1 cellular context compared by ENCODE assay signal in the genomic region with DNA sequence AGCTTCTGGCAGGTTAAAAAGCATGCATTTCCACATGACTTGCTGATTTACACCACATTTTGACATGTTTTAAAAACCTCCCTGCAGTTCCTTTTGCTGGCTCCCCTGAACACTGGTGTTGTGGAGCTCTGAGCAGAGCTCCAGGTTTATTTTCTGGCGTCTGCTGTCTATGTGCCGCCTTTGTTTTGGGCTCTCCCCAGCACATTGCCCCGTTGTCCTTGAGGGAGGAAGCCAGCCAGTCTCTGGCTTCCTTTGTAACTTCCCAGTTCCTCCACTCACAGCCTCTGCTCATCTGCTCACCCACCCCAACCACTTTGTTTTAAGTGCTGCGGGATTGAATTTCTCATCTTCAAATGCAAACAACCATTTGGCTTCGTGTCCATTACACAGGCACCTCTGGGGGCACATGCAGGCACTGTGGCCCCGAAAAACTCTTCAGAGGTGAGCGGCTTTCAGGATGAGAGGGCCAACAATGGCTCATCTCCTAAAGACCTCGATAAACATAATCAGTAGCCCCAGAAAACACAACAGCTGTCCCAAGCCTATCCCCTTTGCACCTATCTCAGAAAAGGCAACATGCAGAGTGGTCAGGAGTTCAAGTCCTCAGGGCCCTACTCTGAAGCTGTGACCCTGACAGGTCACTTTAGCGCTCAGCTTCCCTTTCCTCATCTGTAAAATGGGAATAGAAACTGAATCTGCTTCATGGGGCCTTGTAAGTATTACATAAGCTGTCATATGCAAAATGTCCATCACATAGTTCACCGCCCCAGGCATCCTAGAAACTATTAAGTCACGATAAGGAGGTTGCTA.
TF ChIP-seq lines count a peak whose summit lies in the region.

No MANE protein-coding gene starts in this region.

TF ChIP-seq in HEK293, 187 proteins besides CTCF, POLR2A, EP300 and RAD21 (continued from another document):
- TF ChIP-seq ZNF558 (tag by site-specific recombination; IDR thresholded peaks at IDR 0.05), result no peak
- peak; percentile 47; the same call in 1 of the 2 replicates for TF ChIP-seq ZNF664 (tag by site-specific recombination; IDR thresholded peaks at IDR 0.05)
- TF ChIP-seq ZBTB44 (tag by site-specific recombination; IDR thresholded peaks at IDR 0.05), result no peak
- TF ChIP-seq ZNF174 (tag by site-specific recombination; IDR thresholded peaks at IDR 0.05), result no peak
- no peak for TF ChIP-seq ZNF670 (tag by site-specific recombination; IDR thresholded peaks at IDR 0.05; ENCODE audit: low read depth)
- peak; percentile 87; the same call in 1 of the 2 replicates for TF ChIP-seq ZSCAN30 (tag by site-specific recombination; IDR thresholded peaks at IDR 0.05)
- TF ChIP-seq ZNF777 (tag by site-specific recombination; IDR thresholded peaks at IDR 0.05; ENCODE audit: borderline replicate concordance), result no peak
- no peak for TF ChIP-seq ZNF23 (tag by site-specific recombination; IDR thresholded peaks at IDR 0.05; ENCODE audit: borderline replicate concordance)
- no peak for TF ChIP-seq ZNF555 (tag by site-specific recombination; conservative IDR thresholded peaks at IDR 0.05)
- TF ChIP-seq MZF1 (tag by site-specific recombination; IDR thresholded peaks at IDR 0.05; ENCODE audit: borderline replicate concordance), result 0 out of 2 replicates have a peak, but pooled peaks have one; percentile 9
- peak; percentile 60; the same call in 1 of the 2 replicates for TF ChIP-seq PRDM4 (tag by site-specific recombination; IDR thresholded peaks at IDR 0.05)
- TF ChIP-seq ZNF37A (tag by site-specific recombination; IDR thresholded peaks at IDR 0.05), result no peak
- TF ChIP-seq ZNF830 (tag by site-specific recombination; IDR thresholded peaks at IDR 0.05; ENCODE audit: low read depth), result no peak
- TF ChIP-seq ZNF335 (tag by site-specific recombination; conservative IDR thresholded peaks at IDR 0.05), result peak; percentile 98
- TF ChIP-seq ZNF571 (tag by site-specific recombination; IDR thresholded peaks at IDR 0.05), result no peak
- TF ChIP-seq ZNF350 (tag by site-specific recombination; IDR thresholded peaks at IDR 0.05), result no peak
- no peak for TF ChIP-seq ZNF26 (tag by site-specific recombination; IDR thresholded peaks at IDR 0.05)
- no peak for TF ChIP-seq ZNF391 (tag by site-specific recombination; IDR thresholded peaks at IDR 0.05; ENCODE audit: borderline replicate concordance, low read depth)
- TF ChIP-seq RBAK (tag by site-specific recombination; IDR thresholded peaks at IDR 0.05), result no peak
- TF ChIP-seq ZNF48 (tag by site-specific recombination; IDR thresholded peaks at IDR 0.05), result no peak
- TF ChIP-seq ZNF394 (tag by site-specific recombination; IDR thresholded peaks at IDR 0.05; ENCODE audit: borderline replicate concordance), result no peak
- TF ChIP-seq, protein P1, sequence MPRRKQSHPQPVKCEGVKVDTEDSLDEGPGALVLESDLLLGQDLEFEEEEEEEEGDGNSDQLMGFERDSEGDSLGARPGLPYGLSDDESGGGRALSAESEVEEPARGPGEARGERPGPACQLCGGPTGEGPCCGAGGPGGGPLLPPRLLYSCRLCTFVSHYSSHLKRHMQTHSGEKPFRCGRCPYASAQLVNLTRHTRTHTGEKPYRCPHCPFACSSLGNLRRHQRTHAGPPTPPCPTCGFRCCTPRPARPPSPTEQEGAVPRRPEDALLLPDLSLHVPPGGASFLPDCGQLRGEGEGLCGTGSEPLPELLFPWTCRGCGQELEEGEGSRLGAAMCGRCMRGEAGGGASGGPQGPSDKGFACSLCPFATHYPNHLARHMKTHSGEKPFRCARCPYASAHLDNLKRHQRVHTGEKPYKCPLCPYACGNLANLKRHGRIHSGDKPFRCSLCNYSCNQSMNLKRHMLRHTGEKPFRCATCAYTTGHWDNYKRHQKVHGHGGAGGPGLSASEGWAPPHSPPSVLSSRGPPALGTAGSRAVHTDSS (tag by site-specific recombination; IDR thresholded peaks at IDR 0.05), result no peak
- TF ChIP-seq, protein P2, sequence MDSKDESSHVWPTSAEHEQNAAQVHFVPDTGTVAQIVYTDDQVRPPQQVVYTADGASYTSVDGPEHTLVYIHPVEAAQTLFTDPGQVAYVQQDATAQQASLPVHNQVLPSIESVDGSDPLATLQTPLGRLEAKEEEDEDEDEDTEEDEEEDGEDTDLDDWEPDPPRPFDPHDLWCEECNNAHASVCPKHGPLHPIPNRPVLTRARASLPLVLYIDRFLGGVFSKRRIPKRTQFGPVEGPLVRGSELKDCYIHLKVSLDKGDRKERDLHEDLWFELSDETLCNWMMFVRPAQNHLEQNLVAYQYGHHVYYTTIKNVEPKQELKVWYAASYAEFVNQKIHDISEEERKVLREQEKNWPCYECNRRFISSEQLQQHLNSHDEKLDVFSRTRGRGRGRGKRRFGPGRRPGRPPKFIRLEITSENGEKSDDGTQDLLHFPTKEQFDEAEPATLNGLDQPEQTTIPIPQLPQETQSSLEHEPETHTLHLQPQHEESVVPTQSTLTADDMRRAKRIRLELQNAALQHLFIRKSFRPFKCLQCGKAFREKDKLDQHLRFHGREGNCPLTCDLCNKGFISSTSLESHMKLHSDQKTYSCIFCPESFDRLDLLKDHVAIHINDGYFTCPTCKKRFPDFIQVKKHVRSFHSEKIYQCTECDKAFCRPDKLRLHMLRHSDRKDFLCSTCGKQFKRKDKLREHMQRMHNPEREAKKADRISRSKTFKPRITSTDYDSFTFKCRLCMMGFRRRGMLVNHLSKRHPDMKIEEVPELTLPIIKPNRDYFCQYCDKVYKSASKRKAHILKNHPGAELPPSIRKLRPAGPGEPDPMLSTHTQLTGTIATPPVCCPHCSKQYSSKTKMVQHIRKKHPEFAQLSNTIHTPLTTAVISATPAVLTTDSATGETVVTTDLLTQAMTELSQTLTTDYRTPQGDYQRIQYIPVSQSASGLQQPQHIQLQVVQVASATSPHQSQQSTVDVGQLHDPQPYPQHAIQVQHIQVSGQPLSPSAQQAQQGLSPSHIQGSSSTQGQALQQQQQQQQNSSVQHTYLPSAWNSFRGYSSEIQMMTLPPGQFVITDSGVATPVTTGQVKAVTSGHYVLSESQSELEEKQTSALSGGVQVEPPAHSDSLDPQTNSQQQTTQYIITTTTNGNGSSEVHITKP (tag by site-specific recombination; IDR thresholded peaks at IDR 0.05), result peak; percentile 33; the same call in 1 of the 2 replicates
- no peak for TF ChIP-seq ZNF473 (tag by site-specific recombination; IDR thresholded peaks at IDR 0.05)
- TF ChIP-seq ZNF354C (tag by site-specific recombination; IDR thresholded peaks at IDR 0.05; ENCODE audit: borderline replicate concordance, low read depth), result no peak
- TF ChIP-seq SP7 (tag by site-specific recombination; IDR thresholded peaks at IDR 0.05), result no peak
- TF ChIP-seq ZNF416 (tag by site-specific recombination; IDR thresholded peaks at IDR 0.05), result no peak
- TF ChIP-seq GLIS2 (tag by site-specific recombination; IDR thresholded peaks at IDR 0.05), result no peak
- TF ChIP-seq ZNF341 (tag by site-specific recombination; IDR thresholded peaks at IDR 0.05; ENCODE audit: low read depth), result 0 out of 2 replicates have a peak, but pooled peaks have one; percentile 7
- TF ChIP-seq ZNF2 (tag by site-specific recombination; IDR thresholded peaks at IDR 0.05), result no peak
- TF ChIP-seq ZIC2 (tag by site-specific recombination; IDR thresholded peaks at IDR 0.05), result no peak
- no peak for TF ChIP-seq ZNF560 (tag by site-specific recombination; IDR thresholded peaks at IDR 0.05; ENCODE audit: borderline replicate concordance)
- no peak for TF ChIP-seq ZNF18 (tag by site-specific recombination; IDR thresholded peaks at IDR 0.05)
- no peak for TF ChIP-seq ZNF629 (tag by site-specific recombination; IDR thresholded peaks at IDR 0.05)
- no peak for TF ChIP-seq ZNF768 (tag by site-specific recombination; IDR thresholded peaks at IDR 0.05)
- peak; percentile 58 for TF ChIP-seq ZBTB8A (tag by site-specific recombination; IDR thresholded peaks at IDR 0.05)
- no peak for TF ChIP-seq ZBTB48 (tag by site-specific recombination; IDR thresholded peaks at IDR 0.05)
- no peak for TF ChIP-seq MEIS1 (CRISPR knock-in tag; IDR thresholded peaks at IDR 0.05; ENCODE audit: borderline replicate concordance)
- TF ChIP-seq SP2 (tag by site-specific recombination; IDR thresholded peaks at IDR 0.05), result 0 out of 2 replicates have a peak, but pooled peaks have one; percentile 13
- TF ChIP-seq, protein P3, sequence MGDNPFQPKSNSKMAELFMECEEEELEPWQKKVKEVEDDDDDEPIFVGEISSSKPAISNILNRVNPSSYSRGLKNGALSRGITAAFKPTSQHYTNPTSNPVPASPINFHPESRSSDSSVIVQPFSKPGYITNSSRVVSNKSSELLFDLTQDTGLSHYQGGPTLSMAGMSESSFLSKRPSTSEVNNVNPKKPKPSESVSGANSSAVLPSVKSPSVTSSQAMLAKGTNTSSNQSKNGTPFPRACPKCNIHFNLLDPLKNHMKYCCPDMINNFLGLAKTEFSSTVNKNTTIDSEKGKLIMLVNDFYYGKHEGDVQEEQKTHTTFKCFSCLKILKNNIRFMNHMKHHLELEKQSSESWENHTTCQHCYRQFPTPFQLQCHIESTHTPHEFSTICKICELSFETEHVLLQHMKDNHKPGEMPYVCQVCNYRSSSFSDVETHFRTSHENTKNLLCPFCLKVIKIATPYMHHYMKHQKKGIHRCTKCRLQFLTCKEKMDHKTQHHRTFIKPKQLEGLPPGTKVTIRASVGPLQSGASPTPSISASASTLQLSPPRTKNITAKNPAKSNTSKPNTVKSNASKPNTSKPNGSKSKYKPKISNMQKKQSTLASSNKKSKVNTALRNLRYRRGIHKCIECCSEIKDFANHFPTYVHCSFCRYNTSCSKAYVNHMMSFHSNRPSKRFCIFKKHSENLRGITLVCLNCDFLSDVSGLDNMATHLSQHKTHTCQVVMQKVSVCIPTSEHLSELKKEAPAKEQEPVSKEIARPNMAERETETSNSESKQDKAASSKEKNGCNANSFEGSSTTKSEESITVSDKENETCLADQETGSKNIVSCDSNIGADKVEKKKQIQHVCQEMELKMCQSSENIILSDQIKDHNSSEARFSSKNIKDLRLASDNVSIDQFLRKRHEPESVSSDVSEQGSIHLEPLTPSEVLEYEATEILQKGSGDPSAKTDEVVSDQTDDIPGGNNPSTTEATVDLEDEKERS (tag by site-specific recombination; IDR thresholded peaks at IDR 0.05), result no peak
- TF ChIP-seq EGR2 (tag by site-specific recombination; IDR thresholded peaks at IDR 0.05; ENCODE audit: low read depth), result no peak
- TF ChIP-seq, protein P4, sequence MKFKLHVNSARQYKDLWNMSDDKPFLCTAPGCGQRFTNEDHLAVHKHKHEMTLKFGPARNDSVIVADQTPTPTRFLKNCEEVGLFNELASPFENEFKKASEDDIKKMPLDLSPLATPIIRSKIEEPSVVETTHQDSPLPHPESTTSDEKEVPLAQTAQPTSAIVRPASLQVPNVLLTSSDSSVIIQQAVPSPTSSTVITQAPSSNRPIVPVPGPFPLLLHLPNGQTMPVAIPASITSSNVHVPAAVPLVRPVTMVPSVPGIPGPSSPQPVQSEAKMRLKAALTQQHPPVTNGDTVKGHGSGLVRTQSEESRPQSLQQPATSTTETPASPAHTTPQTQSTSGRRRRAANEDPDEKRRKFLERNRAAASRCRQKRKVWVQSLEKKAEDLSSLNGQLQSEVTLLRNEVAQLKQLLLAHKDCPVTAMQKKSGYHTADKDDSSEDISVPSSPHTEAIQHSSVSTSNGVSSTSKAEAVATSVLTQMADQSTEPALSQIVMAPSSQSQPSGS (tag by site-specific recombination; IDR thresholded peaks at IDR 0.05; ENCODE audit: low read depth), result no peak
